22 cellular contexts compared by ENCODE assay signal in genomic region chr1:201911827-201912571, GRCh38. TPM values are rescaled to one million over a fixed set of nuclear protein-coding genes. Genes with fewer than 3 reads are reported as not detected.
DNase-seq lines count a peak whose midpoint lies in the region; ATAC-seq and TF ChIP-seq lines count a peak whose summit lies in the region.
"Had no signal": no experiment of that assay in that cellular context is flagged by ENCODE, and none has a peak within 500 bp of the region (broad histone marks: within the 10 kb centered on the region; RNA-seq: fewer than 3 reads in every experiment).

No MANE protein-coding gene starts in this region.

- H2AK5ac ChIP-seq in H9 (ENCODE audit: insufficient read length, low read length): no peak overlapping the region

- no peak overlapping the region for H3K4me2 ChIP-seq in H9 (ENCODE audit: insufficient read depth, insufficient read length, low read length)

- no peak overlapping the region for H3K14ac ChIP-seq in H9 (ENCODE audit: insufficient read depth, low read length)

- no peak for ATAC-seq in GM21367 (IDR thresholded peaks at IDR 0.05; ENCODE audit: unreplicated experiment)
- no peak for ATAC-seq in HG03097 (IDR thresholded peaks at IDR 0.05; ENCODE audit: low FRiP score, unreplicated experiment)
- no peak for ATAC-seq in HG03139 (IDR thresholded peaks at IDR 0.05; ENCODE audit: unreplicated experiment)
- no peak for ATAC-seq in GM19351 (IDR thresholded peaks at IDR 0.05; ENCODE audit: unreplicated experiment)
- ATAC-seq: GM12878; Panc1; SK-N-SH treated with all-trans-retinoic acid at 6 μM for 48 hours; stimulated activated effector memory CD8-positive, alpha-beta T cell treated with anti-CD3 and anti-CD28 coated beads, Interleukin-12 subunit alpha, Interleukin-12 subunit beta, amount 100 ng/mL, for 72 hours had no signal

- H3K27ac ChIP-seq in H9 (ENCODE audit: insufficient read length, low read depth, low read length): no peak overlapping the region
- peak overlapping the region in 4 of 5 donors; percentile 81 to 90 (median 86) for H3K27ac ChIP-seq in stomach
- H3K27ac ChIP-seq: brain microvascular endothelial cell had no signal

- H3K27me3 ChIP-seq in H9 (ENCODE audit: insufficient read depth, low read length) (no peaks in the 10 kb centered on the region), stomach (no peaks in the 10 kb centered on the region)
- H3K27me3 ChIP-seq: brain microvascular endothelial cell, MG63 had no signal

- H4K91ac ChIP-seq in H9 (ENCODE audit: insufficient read length, low read depth, low read length): no peak overlapping the region

- no peak overlapping the region for H3K4me3 ChIP-seq in stomach
- H3K4me3 ChIP-seq: GM12878, MG63, skin epidermis had no signal

- H3K27me3 Mint-ChIP-seq in H9 (ENCODE audit: low read depth): peaks cover 1% of the 10 kb centered on the region

- peak overlapping the region in 2 of 3 experiments; percentile 14 to 59; a peak in 3 of 7 replicates for H3K27ac Mint-ChIP-seq in H9
- H3K27ac Mint-ChIP-seq: activated CD4-positive, alpha-beta T cell treated with anti-CD3 and anti-CD28 coated beads, Interleukin-2, amount 10 ng/mL, durations not matched to agents 7 days and 5 days; stimulated activated effector memory CD8-positive, alpha-beta T cell treated with anti-CD3 and anti-CD28 coated beads, Interleukin-12 subunit alpha, Interleukin-12 subunit beta, amount 100 ng/mL, for 72 hours had no signal

- intact Hi-C loops in stomach (cut with DNase I; ENCODE audit: low total_unique reads): no loop called here

- H2BK5ac ChIP-seq in H9 (ENCODE audit: insufficient read length, low read length): no peak overlapping the region

- no peak overlapping the region for H4K5ac ChIP-seq in H9 (ENCODE audit: insufficient read length, low read depth, low read length)

- no peak for TF ChIP-seq EP300 in stomach (IDR thresholded peaks at IDR 0.05)

- H3K36me3 Mint-ChIP-seq in H9 (ENCODE audit: insufficient read depth in 1 of 3, low read depth in 3 of 3): no peaks in the 10 kb centered on the region
- H3K36me3 Mint-ChIP-seq: stimulated activated effector memory CD8-positive, alpha-beta T cell treated with anti-CD3 and anti-CD28 coated beads, Interleukin-12 subunit alpha, Interleukin-12 subunit beta, amount 100 ng/mL, for 72 hours had no signal

- no peaks in the 10 kb centered on the region for H3K36me3 ChIP-seq in stomach
- H3K36me3 ChIP-seq: brain microvascular endothelial cell, MG63 had no signal

- no peaks in the 10 kb centered on the region for H3K79me2 ChIP-seq in H9 (ENCODE audit: insufficient read depth, low read length)

- H3K18ac ChIP-seq in H9 (ENCODE audit: insufficient read length, low read depth, low read length): no peak overlapping the region

- no peak overlapping the region for H2BK20ac ChIP-seq in H9 (ENCODE audit: low read depth, low read length, poor library complexity, severe bottlenecking)

- no peak for TF ChIP-seq POLR2A in stomach (IDR thresholded peaks at IDR 0.05)

- no peaks in the 10 kb centered on the region for H3K23me2 ChIP-seq in H9 (ENCODE audit: insufficient read length, low read depth, low read length, poor library complexity, severe bottlenecking)

- TF ChIP-seq CTCF in H9 (conservative IDR thresholded peaks at IDR 0.05): no peak
- TF ChIP-seq CTCF in stomach (IDR thresholded peaks at IDR 0.05): no peak

- no CpG with 5 or more reads among the region's 4 CpGs for WGBS in H9 (ENCODE audit: extremely low coverage, insufficient read length, low lambda C conversion rate)
- 55 to 72% (median 67%) methylated on average over 4 of the region's 4 CpGs for WGBS in stomach, 5 donors

- no peak overlapping the region for H2AFZ ChIP-seq in H9 (ENCODE audit: low read length)

- DNase-seq in H9: no peak
- DNase-seq in NCI-H69 (lab: John Stamatoyannopoulos, UW): peak; percentile 82
- peak; percentile 44 for DNase-seq in iPS-NIHi7 (ENCODE audit: extremely low spot score)
- DNase-seq in stomach: no peak
- DNase-seq: activated CD4-positive, alpha-beta T cell treated with anti-CD3 and anti-CD28 coated beads, Interleukin-2, amount 10 ng/mL, durations not matched to agents 7 days and 5 days; activated naive CD4-positive, alpha-beta T cell treated with anti-CD3 and anti-CD28 coated beads, Interleukin-2, amount 50 U/mL, for 16 hours; brain microvascular endothelial cell; hippocampal formation; MG63; NCI-H1930; NCI-H526; nucleus accumbens had no signal

- H4K8ac ChIP-seq in H9 (replicated peaks; ENCODE audit: insufficient read length, low read depth, low read length): no peak overlapping the region

- H4K20me1 ChIP-seq in H9 (ENCODE audit: control insufficient read depth, insufficient read depth, insufficient read length): no peaks in the 10 kb centered on the region

- peaks cover 9 to 16% of the 10 kb centered on the region in 2 experiments for H3K4me1 Mint-ChIP-seq in H9
- H3K4me1 Mint-ChIP-seq: activated CD4-positive, alpha-beta T cell treated with anti-CD3 and anti-CD28 coated beads, Interleukin-2, amount 10 ng/mL, durations not matched to agents 7 days and 5 days; stimulated activated effector memory CD8-positive, alpha-beta T cell treated with anti-CD3 and anti-CD28 coated beads, Interleukin-12 subunit alpha, Interleukin-12 subunit beta, amount 100 ng/mL, for 72 hours had no signal

- H3K79me1 ChIP-seq in H9 (ENCODE audit: insufficient read depth, low read depth, low read length, poor library complexity, severe bottlenecking): no peaks in the 10 kb centered on the region

- H3K9ac ChIP-seq in H9 (ENCODE audit: extremely low read depth, insufficient read length, low read length): no peak overlapping the region

- no peak overlapping the region for H3K56ac ChIP-seq in H9 (ENCODE audit: insufficient read length, low read depth, low read length)

- H3K4me3 Mint-ChIP-seq in H9: no peak overlapping the region
- H3K4me3 Mint-ChIP-seq: activated CD4-positive, alpha-beta T cell treated with anti-CD3 and anti-CD28 coated beads, Interleukin-2, amount 10 ng/mL, durations not matched to agents 7 days and 5 days; stimulated activated effector memory CD8-positive, alpha-beta T cell treated with anti-CD3 and anti-CD28 coated beads, Interleukin-12 subunit alpha, Interleukin-12 subunit beta, amount 100 ng/mL, for 72 hours had no signal

- no peak overlapping the region for H2BK12ac ChIP-seq in H9 (ENCODE audit: insufficient read length, low read depth, low read length)

- no peak overlapping the region for H3T11ph ChIP-seq in H9 (ENCODE audit: low read length)

- H3K9me3 ChIP-seq in H9 (ENCODE audit: control insufficient read depth, low read depth, low read length) (no peaks in the 10 kb centered on the region), stomach (no peaks in the 10 kb centered on the region)
- H3K9me3 ChIP-seq: MG63 had no signal

- H3K23ac ChIP-seq in H9 (ENCODE audit: insufficient read length, low read depth, low read length): no peak overlapping the region

- H3K4ac ChIP-seq in H9 (ENCODE audit: low read depth, low read length): no peak overlapping the region

- H3K9me3 Mint-ChIP-seq in H9: no peaks in the 10 kb centered on the region
- H3K9me3 Mint-ChIP-seq: activated CD4-positive, alpha-beta T cell treated with anti-CD3 and anti-CD28 coated beads, Interleukin-2, amount 10 ng/mL, durations not matched to agents 7 days and 5 days; stimulated activated effector memory CD8-positive, alpha-beta T cell treated with anti-CD3 and anti-CD28 coated beads, Interleukin-12 subunit alpha, Interleukin-12 subunit beta, amount 100 ng/mL, for 72 hours had no signal

- H2BK15ac ChIP-seq in H9 (ENCODE audit: low read depth, low read length): no peak overlapping the region

- H2BK120ac ChIP-seq in H9 (ENCODE audit: low read depth, low read length, poor library complexity, severe bottlenecking): no peak overlapping the region

- H3K4me1 ChIP-seq in H9 (ENCODE audit: insufficient read depth, low read length): no peaks in the 10 kb centered on the region
- H3K4me1 ChIP-seq in stomach: peaks cover 10 to 85% (median 49%) of the 10 kb centered on the region in 4 donors

RNA-seq across cellular contexts. Expression of gene SHISA4, which starts 23.3 kb away (rescaled TPM):
- total RNA-seq in H9 (2021): 6.3 and 8.1 TPM in 2 replicates
- total RNA-seq in stomach: 10 to 100 TPM in 3 of 5 donors, 1 to 10 TPM in 1, under 1 TPM in 1; 0.87 to 33.3 (median 10.3) TPM
- polyA plus RNA-seq in stomach: 10 to 100 TPM; 14.1 to 18.3 (median 14.6) TPM
- total RNA-seq: GM12878 had no signal

RNA-seq across cellular contexts. Expression of gene LMOD1, which starts 34.3 kb away (rescaled TPM):
- 0.31 and 0.44 TPM in 2 replicates for total RNA-seq in H9 (2021)
- total RNA-seq in stomach: 100 to 1,000 TPM in 3 of 5 donors, 10 to 100 TPM in 2; 27.5 to 420 (median 102) TPM
- polyA plus RNA-seq in stomach: 100 to 1,000 TPM in 1 of 3 donors, 10 to 100 TPM in 2; 19.6 to 117 (median 22.9) TPM
- total RNA-seq: activated CD4-positive, alpha-beta T cell treated with anti-CD3 and anti-CD28 coated beads, Interleukin-2, amount 10 ng/mL, durations not matched to agents 7 days and 5 days; HT1080 had no signal
- polyA plus RNA-seq: GM12878 had no signal

RNA-seq across cellular contexts. Expression of gene TIMM17A, which starts 43.3 kb away (rescaled TPM):
- total RNA-seq in H9 (2021): 60.3 and 60.9 TPM in 2 replicates
- total RNA-seq in stomach: 10 to 100 TPM in 2 of 5 donors, 1 to 10 TPM in 3; 3.2 to 47.0 (median 7.1) TPM
- polyA plus RNA-seq in stomach: 10 to 100 TPM; 26.1 to 48.8 (median 37.4) TPM

Comparison
In these comparisons a context has a peak if more than half of its experiments do, and no peak if none do; other contexts are left out.
1. DNase-seq: peak in NCI-H69 (single experiment) and iPS-NIHi7 (single experiment); none in H9 (single experiment) and stomach (single experiment).
2. RNA of gene LMOD1, which starts 34.3 kb away (total RNA-seq): 27.5 to 420 TPM in stomach; 0.31 to 0.44 TPM in H9; every median in the first group is over 10 times any median in the second.